8 cellular contexts compared by ENCODE assay signal in genomic region chr5:1515921-1516571, GRCh38. TPM values are rescaled to one million over a fixed set of nuclear protein-coding genes. Genes with fewer than 3 reads are reported as not detected.
DNase-seq lines count a peak whose midpoint lies in the region; ATAC-seq and TF ChIP-seq lines count a peak whose summit lies in the region.

No MANE protein-coding gene starts in this region.

- peak overlapping the region in 6 of 11 experiments; percentile 1 to 57 (median 22); a peak in 3 of 22 replicates for H3K9ac ChIP-seq in BLaER1 treated with 17β-estradiol and CSF1 and Interleukin-3, amounts not matched to agents 10 nM and 100 nM
- H3K9ac ChIP-seq in Loucy (ENCODE audit: low read depth, low read length, poor library complexity, severe bottlenecking) (peak overlapping the region; percentile 21), mucosa of stomach (ENCODE audit: low read length) (peak overlapping the region; percentile 24)

- H4K20me1 ChIP-seq in BLaER1 treated with 17β-estradiol and CSF1 and Interleukin-3, amounts not matched to agents 10 nM and 100 nM, result peaks cover 97 to 100% (median 100%) of the 10 kb centered on the region in 11 experiments
- peaks cover 76% of the 10 kb centered on the region for H4K20me1 ChIP-seq in Loucy (ENCODE audit: insufficient read depth, low read length, poor library complexity, severe bottlenecking)

- peaks cover 64 to 92% (median 73%) of the 10 kb centered on the region in 11 experiments for H3K36me3 ChIP-seq in BLaER1 treated with 17β-estradiol and CSF1 and Interleukin-3, amounts not matched to agents 10 nM and 100 nM
- H3K36me3 ChIP-seq in Loucy (ENCODE audit: insufficient read depth, low read length) (peaks cover 40% of the 10 kb centered on the region; the same call in 1 of the 2 replicates), mucosa of stomach (ENCODE audit: control insufficient read depth, insufficient read depth, low read length) (no peaks in the 10 kb centered on the region)

- ATAC-seq in GM18511 (IDR thresholded peaks at IDR 0.05; ENCODE audit: unreplicated experiment) (no peak), GM19395 (IDR thresholded peaks at IDR 0.05; ENCODE audit: unreplicated experiment) (no peak)

- H3K79me2 ChIP-seq in Loucy (ENCODE audit: insufficient read depth, low read length), result peaks cover 100% of the 10 kb centered on the region

- peak overlapping the region in 1 of 11 experiments; percentile 25; a peak in 1 of 22 replicates for H3K27ac ChIP-seq in BLaER1 treated with 17β-estradiol and CSF1 and Interleukin-3, amounts not matched to agents 10 nM and 100 nM

- peak overlapping the region; percentile 18 to 88 (median 47); a peak in 20 of 22 replicates for H3K4me2 ChIP-seq in BLaER1 treated with 17β-estradiol and CSF1 and Interleukin-3, amounts not matched to agents 10 nM and 100 nM
- H3K4me2 ChIP-seq in Loucy (ENCODE audit: low read depth, low read length, poor library complexity, severe bottlenecking), result peak overlapping the region; percentile 28

- H3K4me3 ChIP-seq in BLaER1 treated with 17β-estradiol and CSF1 and Interleukin-3, amounts not matched to agents 10 nM and 100 nM, result no peak overlapping the region
- H3K4me3 ChIP-seq in Loucy (ENCODE audit: low read length, poor library complexity, severe bottlenecking), result peak overlapping the region; percentile 31
- H3K4me3 ChIP-seq in mucosa of stomach (ENCODE audit: low read length), result no peak overlapping the region

- DNase-seq in dermis blood vessel endothelial cell (peak; percentile 16), NCI-H1694 treated with DMSO at 0.1 percent for 48 hours (lab: John Stamatoyannopoulos, UW) (no peak), NCI-H1930 (lab: John Stamatoyannopoulos, UW) (no peak)

- no peaks in the 10 kb centered on the region for H3K9me3 ChIP-seq in BLaER1 treated with 17β-estradiol and CSF1 and Interleukin-3, amounts not matched to agents 10 nM and 100 nM (replicated peaks in 1 of 11)
- H3K9me3 ChIP-seq in Loucy (ENCODE audit: insufficient read depth, low read depth, low read length) (no peaks in the 10 kb centered on the region), mucosa of stomach (ENCODE audit: control insufficient read depth, low read length) (no peaks in the 10 kb centered on the region)

- H3K27me3 ChIP-seq in BLaER1 treated with 17β-estradiol and CSF1 and Interleukin-3, amounts not matched to agents 10 nM and 100 nM, result no peaks in the 10 kb centered on the region
- H3K27me3 ChIP-seq in Loucy (ENCODE audit: insufficient read depth, low read length, poor library complexity, severe bottlenecking), result no peaks in the 10 kb centered on the region
- no peaks in the 10 kb centered on the region for H3K27me3 ChIP-seq in mucosa of stomach (ENCODE audit: control insufficient read depth, insufficient read depth, low read length)

- no peak for TF ChIP-seq CTCF in Loucy (conservative IDR thresholded peaks at IDR 0.05; ENCODE audit: low read length)

- H3F3A ChIP-seq in Loucy (ENCODE audit: low read depth), result no peaks in the 10 kb centered on the region

- H2AFZ ChIP-seq in Loucy (ENCODE audit: low read length), result no peak overlapping the region

- no peaks in the 10 kb centered on the region for H3K9me2 ChIP-seq in Loucy (replicated peaks; ENCODE audit: low read depth, low read length)

- peaks cover 52 to 78% (median 65%) of the 10 kb centered on the region in 10 experiments for H3K4me1 ChIP-seq in BLaER1 treated with 17β-estradiol and CSF1 and Interleukin-3, amounts not matched to agents 10 nM and 100 nM
- H3K4me1 ChIP-seq in Loucy (ENCODE audit: insufficient read depth, low read length, poor library complexity, severe bottlenecking) (peaks cover 31% of the 10 kb centered on the region), mucosa of stomach (ENCODE audit: control insufficient read depth, insufficient read depth, low read length) (peaks cover 6% of the 10 kb centered on the region)

RNA-seq across cellular contexts. Expression of gene LPCAT1, which starts 7.7 kb away (rescaled TPM):
- total RNA-seq in dermis blood vessel endothelial cell, result 33.8 and 41.9 TPM in 2 replicates
